In the genomic region with DNA sequence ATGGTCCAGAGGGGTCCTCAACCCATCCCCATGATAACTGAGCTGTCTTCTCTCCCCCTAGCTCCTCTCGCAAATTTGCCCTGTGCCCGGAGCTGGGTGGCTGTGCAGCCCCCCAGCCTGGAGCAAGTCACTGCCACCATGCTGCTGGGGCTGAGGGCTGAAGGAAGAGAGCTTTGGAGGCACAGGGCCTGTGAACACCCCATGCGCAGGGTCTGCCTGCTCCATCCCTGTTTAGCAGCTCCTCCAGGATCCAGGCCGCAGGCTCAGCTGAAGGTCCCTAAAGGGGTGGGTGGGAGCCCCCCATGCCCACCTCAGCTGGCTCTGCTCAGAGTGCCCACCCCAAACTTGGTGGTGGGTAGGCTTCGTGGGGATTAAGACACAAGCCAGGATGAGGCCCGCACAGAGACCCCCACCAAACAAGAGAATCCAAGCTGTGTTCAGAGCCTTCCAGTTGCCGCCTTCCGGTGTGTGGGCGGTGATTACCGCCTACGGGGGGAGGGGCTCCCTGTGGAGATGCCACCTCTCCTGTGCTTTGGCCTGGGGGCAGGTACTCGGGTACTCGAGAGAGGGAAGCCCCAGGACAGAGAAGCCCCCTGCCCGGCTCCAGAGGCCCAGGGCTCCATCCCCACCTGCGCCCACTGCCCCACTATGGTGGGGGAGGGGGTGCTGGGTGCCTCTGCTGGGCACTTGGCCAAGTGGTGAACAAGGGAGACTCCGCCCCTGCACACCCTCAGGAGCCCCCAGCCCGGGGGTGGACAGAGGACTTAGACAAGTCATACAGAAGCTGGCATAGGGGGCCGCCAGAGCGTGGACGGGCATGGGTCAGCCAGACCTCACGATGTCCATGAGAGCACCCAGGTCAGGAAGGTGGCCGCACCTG, we compare ENCODE assay signal across 1 cellular context.
TF ChIP-seq lines count a peak whose summit lies in the region.

No MANE protein-coding gene starts in this region.

TF ChIP-seq in SK-N-SH, 30 proteins besides CTCF, POLR2A, EP300 and RAD21:
- TF ChIP-seq TAF1 (IDR thresholded peaks at IDR 0.05; ENCODE audit: borderline replicate concordance, low read depth, low read length) (no peak), MEF2A (IDR thresholded peaks at IDR 0.05; ENCODE audit: borderline replicate concordance, low read depth) (no peak), ELF1 (IDR thresholded peaks at IDR 0.05) (no peak), GABPA (IDR thresholded peaks at IDR 0.05; ENCODE audit: low read depth) (no peak), MXI1 (IDR thresholded peaks at IDR 0.05; ENCODE audit: low read depth, low read length) (no peak), FOXM1 (IDR thresholded peaks at IDR 0.05; ENCODE audit: low read depth) (no peak), RXRA (IDR thresholded peaks at IDR 0.05; ENCODE audit: borderline replicate concordance, low read depth) (no peak), NRF1 (IDR thresholded peaks at IDR 0.05; ENCODE audit: low read depth, low read length) (no peak), TCF12 (IDR thresholded peaks at IDR 0.05) (no peak), YY1 (IDR thresholded peaks at IDR 0.05; ENCODE audit: low read depth) (no peak), JUND (IDR thresholded peaks at IDR 0.05) (no peak), FOSL2 (IDR thresholded peaks at IDR 0.05; ENCODE audit: borderline replicate concordance, low read depth) (no peak), RFX5 (IDR thresholded peaks at IDR 0.05; ENCODE audit: low read length) (no peak), NFIC (IDR thresholded peaks at IDR 0.05; ENCODE audit: borderline replicate concordance) (no peak)
- TF ChIP-seq, protein P1, sequence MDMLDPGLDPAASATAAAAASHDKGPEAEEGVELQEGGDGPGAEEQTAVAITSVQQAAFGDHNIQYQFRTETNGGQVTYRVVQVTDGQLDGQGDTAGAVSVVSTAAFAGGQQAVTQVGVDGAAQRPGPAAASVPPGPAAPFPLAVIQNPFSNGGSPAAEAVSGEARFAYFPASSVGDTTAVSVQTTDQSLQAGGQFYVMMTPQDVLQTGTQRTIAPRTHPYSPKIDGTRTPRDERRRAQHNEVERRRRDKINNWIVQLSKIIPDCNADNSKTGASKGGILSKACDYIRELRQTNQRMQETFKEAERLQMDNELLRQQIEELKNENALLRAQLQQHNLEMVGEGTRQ (IDR thresholded peaks at IDR 0.05; ENCODE audit: borderline replicate concordance, low read depth, low read length), result no peak
- TF ChIP-seq, protein P2, sequence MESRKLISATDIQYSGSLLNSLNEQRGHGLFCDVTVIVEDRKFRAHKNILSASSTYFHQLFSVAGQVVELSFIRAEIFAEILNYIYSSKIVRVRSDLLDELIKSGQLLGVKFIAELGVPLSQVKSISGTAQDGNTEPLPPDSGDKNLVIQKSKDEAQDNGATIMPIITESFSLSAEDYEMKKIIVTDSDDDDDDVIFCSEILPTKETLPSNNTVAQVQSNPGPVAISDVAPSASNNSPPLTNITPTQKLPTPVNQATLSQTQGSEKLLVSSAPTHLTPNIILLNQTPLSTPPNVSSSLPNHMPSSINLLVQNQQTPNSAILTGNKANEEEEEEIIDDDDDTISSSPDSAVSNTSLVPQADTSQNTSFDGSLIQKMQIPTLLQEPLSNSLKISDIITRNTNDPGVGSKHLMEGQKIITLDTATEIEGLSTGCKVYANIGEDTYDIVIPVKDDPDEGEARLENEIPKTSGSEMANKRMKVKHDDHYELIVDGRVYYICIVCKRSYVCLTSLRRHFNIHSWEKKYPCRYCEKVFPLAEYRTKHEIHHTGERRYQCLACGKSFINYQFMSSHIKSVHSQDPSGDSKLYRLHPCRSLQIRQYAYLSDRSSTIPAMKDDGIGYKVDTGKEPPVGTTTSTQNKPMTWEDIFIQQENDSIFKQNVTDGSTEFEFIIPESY (IDR thresholded peaks at IDR 0.05; ENCODE audit: borderline replicate concordance, low read depth), result no peak
- TF ChIP-seq, protein P3, sequence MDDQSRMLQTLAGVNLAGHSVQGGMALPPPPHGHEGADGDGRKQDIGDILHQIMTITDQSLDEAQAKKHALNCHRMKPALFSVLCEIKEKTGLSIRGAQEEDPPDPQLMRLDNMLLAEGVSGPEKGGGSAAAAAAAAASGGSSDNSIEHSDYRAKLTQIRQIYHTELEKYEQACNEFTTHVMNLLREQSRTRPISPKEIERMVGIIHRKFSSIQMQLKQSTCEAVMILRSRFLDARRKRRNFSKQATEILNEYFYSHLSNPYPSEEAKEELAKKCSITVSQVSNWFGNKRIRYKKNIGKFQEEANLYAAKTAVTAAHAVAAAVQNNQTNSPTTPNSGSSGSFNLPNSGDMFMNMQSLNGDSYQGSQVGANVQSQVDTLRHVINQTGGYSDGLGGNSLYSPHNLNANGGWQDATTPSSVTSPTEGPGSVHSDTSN (IDR thresholded peaks at IDR 0.05), result no peak
- TF ChIP-seq, protein P4, sequence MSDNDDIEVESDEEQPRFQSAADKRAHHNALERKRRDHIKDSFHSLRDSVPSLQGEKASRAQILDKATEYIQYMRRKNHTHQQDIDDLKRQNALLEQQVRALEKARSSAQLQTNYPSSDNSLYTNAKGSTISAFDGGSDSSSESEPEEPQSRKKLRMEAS (IDR thresholded peaks at IDR 0.05; ENCODE audit: low read depth), result no peak
- TF ChIP-seq, protein P5, sequence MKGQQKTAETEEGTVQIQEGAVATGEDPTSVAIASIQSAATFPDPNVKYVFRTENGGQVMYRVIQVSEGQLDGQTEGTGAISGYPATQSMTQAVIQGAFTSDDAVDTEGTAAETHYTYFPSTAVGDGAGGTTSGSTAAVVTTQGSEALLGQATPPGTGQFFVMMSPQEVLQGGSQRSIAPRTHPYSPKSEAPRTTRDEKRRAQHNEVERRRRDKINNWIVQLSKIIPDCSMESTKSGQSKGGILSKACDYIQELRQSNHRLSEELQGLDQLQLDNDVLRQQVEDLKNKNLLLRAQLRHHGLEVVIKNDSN (IDR thresholded peaks at IDR 0.05; ENCODE audit: borderline replicate concordance, low read depth), result no peak
TF ChIP-seq in SK-N-SH: peak in this region for 0.
